Comparison of ENCODE assay signal across 34 cellular contexts in genomic region chr13:57553932-57554331, GRCh38.
"Had no signal": no experiment of that assay in that cellular context is flagged by ENCODE, and none has a peak within 500 bp of the region (broad histone marks: within the 10 kb centered on the region; RNA-seq: fewer than 3 reads in every experiment).

No MANE protein-coding gene starts in this region.

- H3K36me3 ChIP-seq: MG63 had no signal

- H3K4me3 ChIP-seq: MG63 had no signal

- H3K27me3 ChIP-seq: MG63 had no signal

- H3K9me3 ChIP-seq: MG63 had no signal

- DNase-seq: Karpas-422, Kasumi-1, MG63, MM.1S, MV-4-11, NCI-H1048, NCI-H1092, NCI-H1092 treated with DMSO at 0.1 percent for 48 hours, NCI-H1105, NCI-H1105 treated with DMSO at 0.1 percent for 48 hours, NCI-H1417, NCI-H1417 treated with DMSO at 0.1 percent for 48 hours, NCI-H1436, NCI-H1436 treated with DMSO at 0.1 percent for 48 hours, NCI-H146, NCI-H1694, NCI-H1694 treated with DMSO at 0.1 percent for 48 hours, NCI-H187, NCI-H187 treated with DMSO at 0.1 percent for 48 hours, NCI-H1930, NCI-H2029, NCI-H2029 treated with DMSO at 0.1 percent for 48 hours, NCI-H2081, NCI-H2081 treated with DMSO at 0.1 percent for 48 hours, NCI-H2107, NCI-H2171, NCI-H2171 treated with DMSO at 0.1 percent for 48 hours, NCI-H2227 treated with DMSO at 0.1 percent for 48 hours, NCI-H226, NCI-H345, NCI-H446, NCI-H446 treated with DMSO at 0.1 percent for 48 hours, NCI-H510A, NCI-H510A treated with DMSO at 0.1 percent for 48 hours had no signal
